17 cellular contexts compared by ENCODE assay signal in the genomic region with DNA sequence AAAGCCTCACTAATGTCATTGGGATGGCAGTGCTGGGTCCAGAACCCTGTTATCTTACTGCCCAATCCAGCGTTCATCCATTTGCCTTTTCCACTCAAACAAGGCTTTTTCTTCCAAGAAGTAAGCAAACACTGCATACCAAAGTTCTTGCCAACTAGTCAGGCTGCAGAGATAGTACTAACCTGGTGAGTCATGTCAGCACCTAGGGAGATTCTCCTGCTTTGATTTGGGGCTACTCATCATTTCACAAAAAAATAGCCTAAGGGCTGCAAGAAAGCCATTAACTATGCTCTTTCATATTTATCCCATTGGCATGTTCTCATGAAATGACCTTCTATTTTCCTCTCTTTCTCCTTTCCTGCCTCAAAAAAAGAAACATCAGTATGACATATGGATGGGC.
DNase-seq lines count a peak whose midpoint lies in the region; ATAC-seq and TF ChIP-seq lines count a peak whose summit lies in the region.
"Had no signal": no experiment of that assay in that cellular context is flagged by ENCODE, and none has a peak within 500 bp of the region (broad histone marks: within the 10 kb centered on the region; RNA-seq: fewer than 3 reads in every experiment).

No MANE protein-coding gene starts in this region.

- H3K9me3 ChIP-seq in PC-3 (ENCODE audit: low read length), result no peaks in the 10 kb centered on the region
- no peaks in the 10 kb centered on the region for H3K9me3 ChIP-seq in osteoblast (ENCODE audit: low read depth, low read length)
- H3K9me3 ChIP-seq in spleen, result peaks cover 0 to 4% (median 0%) of the 10 kb centered on the region in 8 donors

- no TSS peak for BruUV-seq in PC-3 (replicated peaks; lab: Mats Ljungman, UMichigan)

- WGBS in spleen, 5 donors, result 79 to 96% (median 91%) methylated on average over 1 of the region's 1 CpG

- H2AFZ ChIP-seq in PC-3 (ENCODE audit: low read length), result no peak overlapping the region
- no peak overlapping the region for H2AFZ ChIP-seq in osteoblast (ENCODE audit: low read length)
- H2AFZ ChIP-seq: hepatocyte had no signal

- H3K4me1 ChIP-seq in PC-3 (ENCODE audit: insufficient read depth, low read length), result peaks cover 63% of the 10 kb centered on the region
- H3K4me1 ChIP-seq in osteoblast (ENCODE audit: insufficient read depth, low read length), result peaks cover 28% of the 10 kb centered on the region
- H3K4me1 ChIP-seq in spleen, result no peaks in the 10 kb centered on the region
- H3K4me1 ChIP-seq: left lung had no signal

- intact Hi-C loops in PC-3 (cut with micrococcal nuclease), result loop anchor here (2.0 to 10.0 kb wide), 5 partner anchors 87 to 623 kb away; partner anchors contain the start of gene TWIST1
- intact Hi-C loops in spleen (cut with DNase I; ENCODE audit: low total_unique reads), result no loop called here

- H4K20me1 ChIP-seq in PC-3 (ENCODE audit: low read length) (no peaks in the 10 kb centered on the region), osteoblast (ENCODE audit: insufficient read depth, low read length) (no peaks in the 10 kb centered on the region)

- H3K4me3 ChIP-seq in PC-3 (ENCODE audit: low read length) (no peak overlapping the region), choroid plexus epithelial cell (ENCODE audit: low read depth, low read length) (no peak overlapping the region), osteoblast (ENCODE audit: insufficient read depth, low read length) (no peak overlapping the region), spleen (no peak overlapping the region)
- H3K4me3 ChIP-seq: hepatocyte, left lung had no signal

- no peak for TF ChIP-seq CTCF in PC-3 (conservative IDR thresholded peaks at IDR 0.05; ENCODE audit: low read depth, low read length)
- no peak for TF ChIP-seq CTCF in choroid plexus epithelial cell (conservative IDR thresholded peaks at IDR 0.05; ENCODE audit: low read depth, low read length)
- no peak for TF ChIP-seq CTCF in osteoblast (IDR thresholded peaks at IDR 0.05; ENCODE audit: extremely low read depth, low read depth, low read length)
- no peak for TF ChIP-seq CTCF in spleen (IDR thresholded peaks at IDR 0.05 in 8 of 11, conservative IDR thresholded peaks at IDR 0.05 in 3 of 11)

- DNase-seq in EL, result peak; percentile 91
- peak; percentile 95 for DNase-seq in PC-3
- peak; percentile 61 for DNase-seq in choroid plexus epithelial cell (ENCODE audit: low read depth)
- DNase-seq in osteoblast (ENCODE audit: insufficient read length, low spot score, missing footprints), result peak; percentile 44
- DNase-seq in spleen, result no peak
- no peak for DNase-seq in activated naive CD4-positive, alpha-beta T cell treated with anti-CD3 and anti-CD28 coated beads, Interleukin-2, amount 50 U/mL, for 16 hours
- DNase-seq: activated B cell treated with CpG ODN at 0.5 μM for 24 hours; activated CD8-positive, alpha-beta memory T cell treated with anti-CD3 and anti-CD28 coated beads, Interleukin-2, amount 10 ng/mL, durations not matched to agents 7 days and 5 days; activated gamma-delta T cell; C1 segment of cervical spinal cord; caudate nucleus; left lung; NCI-H1436; OCI-M1 had no signal

- H3K9me2 ChIP-seq in PC-3 (replicated peaks; ENCODE audit: low read length), result no peaks in the 10 kb centered on the region

- H3K36me3 ChIP-seq in PC-3 (ENCODE audit: low read depth, low read length) (no peaks in the 10 kb centered on the region), osteoblast (ENCODE audit: insufficient read depth, low read length) (no peaks in the 10 kb centered on the region), spleen (peaks cover 0 to 9% (median 0%) of the 10 kb centered on the region in 6 donors)
- H3K36me3 ChIP-seq: left lung had no signal

- peaks cover 6% of the 10 kb centered on the region for H3F3A ChIP-seq in PC-3 (ENCODE audit: low read length, unreplicated experiment)

- H3K27ac ChIP-seq in PC-3 (ENCODE audit: low read length) (peak overlapping the region; percentile 71), osteoblast (ENCODE audit: low read depth, low read length) (no peak overlapping the region), spleen (no peak overlapping the region)
- H3K27ac ChIP-seq: hepatocyte, left lung had no signal

- ATAC-seq in PC-3 (peak; percentile 65), HG03108 (IDR thresholded peaks at IDR 0.05; ENCODE audit: unreplicated experiment) (no peak), HG02678 (IDR thresholded peaks at IDR 0.05; ENCODE audit: unreplicated experiment) (no peak)
- ATAC-seq: activated CD8-positive, alpha-beta memory T cell treated with anti-CD3 and anti-CD28 coated beads, Interleukin-2, amount 10 ng/mL, durations not matched to agents 7 days and 5 days; left lung had no signal

- CTCF ChIA-PET in PC-3 (lab: Charles Lee), result interaction anchor here (0.6 kb wide), 1 partner anchor 86 kb away, joined by 4 read pairs; no protein-coding TSS in a partner anchor

- no peak overlapping the region for H3K9ac ChIP-seq in PC-3 (ENCODE audit: low read length)

- H3K4me2 ChIP-seq in PC-3 (ENCODE audit: low read length) (peak overlapping the region; percentile 33), osteoblast (ENCODE audit: insufficient read depth, low read length) (no peak overlapping the region)
- H3K4me2 ChIP-seq: hepatocyte had no signal

- POLR2A ChIA-PET in PC-3 (lab: Charles Lee; ENCODE audit: unreplicated experiment), result no interaction called here

- H3K79me2 ChIP-seq in PC-3 (ENCODE audit: low read length) (no peaks in the 10 kb centered on the region), osteoblast (ENCODE audit: insufficient read depth, low read length) (no peaks in the 10 kb centered on the region)
- H3K79me2 ChIP-seq: hepatocyte had no signal

- no peaks in the 10 kb centered on the region for H3K27me3 ChIP-seq in PC-3 (ENCODE audit: low read length)
- H3K27me3 ChIP-seq in osteoblast (ENCODE audit: insufficient read depth, low read length), result no peaks in the 10 kb centered on the region
- no peaks in the 10 kb centered on the region for H3K27me3 ChIP-seq in spleen (replicated peaks in 1 of 7)
- H3K27me3 ChIP-seq: hepatocyte, left lung had no signal

- no peak for TF ChIP-seq POLR2A in spleen (IDR thresholded peaks at IDR 0.05)

Comparison
In these comparisons a context has a peak if more than half of its experiments do, and no peak if none do; other contexts are left out.
1. DNase-seq: peak in EL (single experiment), PC-3 (single experiment), choroid plexus epithelial cell (single experiment) and osteoblast (single experiment); none in spleen (single experiment) and activated naive CD4-positive, alpha-beta T cell treated with anti-CD3 and anti-CD28 coated beads, Interleukin-2, amount 50 U/mL, for 16 hours (single experiment).